10 cellular contexts compared by ENCODE assay signal in the genomic region with DNA sequence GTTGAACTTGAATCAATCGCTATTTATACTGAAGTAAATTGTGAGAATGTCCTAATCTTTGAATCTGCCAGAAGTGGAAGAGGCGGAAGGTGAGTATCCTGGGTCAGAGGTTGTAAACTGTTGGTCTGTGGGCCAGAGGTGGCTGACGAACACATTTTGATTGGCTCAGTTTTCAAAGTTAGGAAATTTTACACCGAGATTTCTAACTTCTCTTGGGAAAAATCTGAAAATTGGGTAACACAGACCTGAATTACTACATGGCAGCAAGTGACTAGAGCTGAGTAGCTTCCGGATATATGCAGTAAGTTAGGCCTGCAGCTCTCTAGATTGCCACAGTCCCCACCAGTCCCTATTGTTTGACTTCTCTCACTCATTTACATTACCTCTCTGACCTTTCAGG.
"Had no signal": no experiment of that assay in that cellular context is flagged by ENCODE, and none has a peak within 500 bp of the region (broad histone marks: within the 10 kb centered on the region; RNA-seq: fewer than 3 reads in every experiment).

No MANE protein-coding gene starts in this region.

- H3K27ac Mint-ChIP-seq: HFFc6, IgD-negative memory B cell had no signal

- H3K4me3 Mint-ChIP-seq: HFFc6, IgD-negative memory B cell had no signal

- H3K9me3 ChIP-seq: HAP-1 had no signal

- H3K4me3 ChIP-seq: GM23248, HAP-1 had no signal

- H3K27ac ChIP-seq: GM23248, HL-60 had no signal

- ATAC-seq: HCT116 had no signal

- H3K9ac ChIP-seq: GM23248 had no signal

- H3K27me3 Mint-ChIP-seq: IgD-negative memory B cell had no signal

- H3K9me3 Mint-ChIP-seq: HFFc6 had no signal

- FAIRE-seq: HepG2 had no signal

- DNase-seq: GM23248, GOT3, H7, HFFc6, KBM-7 had no signal

- H3K4me1 ChIP-seq: HAP-1 had no signal
